In genomic region chr2:221574231-221574570, GRCh38 we compare ENCODE assay signal across 8 cellular contexts. TPM values are rescaled to one million over a fixed set of nuclear protein-coding genes. Genes with fewer than 3 reads are reported as not detected.
DNase-seq lines count a peak whose midpoint lies in the region; ATAC-seq lines count a peak whose summit lies in the region.

No MANE protein-coding gene starts in this region.

- H3K36me3 Mint-ChIP-seq in T-helper 1 cell treated with Interleukin-12 subunit alpha and Interleukin-12 subunit beta and Interleukin-4 antibody, amounts not matched to agents 30 μg/mL and 1 μg/mL, for 36 hours (ENCODE audit: low read depth): peaks cover 6% of the 10 kb centered on the region
- peaks cover 20% of the 10 kb centered on the region for H3K36me3 Mint-ChIP-seq in activated T-helper 17 cell treated with anti-CD3 and anti-CD28 coated beads, Interleukin-2, amount 50 U/mL, for 72 hours (ENCODE audit: low read depth)
- H3K36me3 Mint-ChIP-seq in immature natural killer cell: no peaks in the 10 kb centered on the region
- peaks cover 0 to 3% of the 10 kb centered on the region in 2 donors for H3K36me3 Mint-ChIP-seq in stimulated activated naive B cell treated with anti-CD40 and anti-IgM and Interleukin-4, amounts not matched to agents 10 μg/mL and 1 μg/mL and 100 μg/mL, for 72 hours

- peaks cover 62% of the 10 kb centered on the region for H3K27me3 Mint-ChIP-seq in T-helper 1 cell treated with Interleukin-12 subunit alpha and Interleukin-12 subunit beta and Interleukin-4 antibody, amounts not matched to agents 30 μg/mL and 1 μg/mL, for 36 hours (ENCODE audit: low read depth)
- H3K27me3 Mint-ChIP-seq in activated T-helper 17 cell treated with anti-CD3 and anti-CD28 coated beads, Interleukin-2, amount 50 U/mL, for 72 hours: peaks cover 42% of the 10 kb centered on the region
- peaks cover 19 to 46% (median 23%) of the 10 kb centered on the region in 3 donors for H3K27me3 Mint-ChIP-seq in immature natural killer cell (ENCODE audit: low read depth in 3 of 3)
- peaks cover 52 to 66% of the 10 kb centered on the region in 2 donors for H3K27me3 Mint-ChIP-seq in stimulated activated naive B cell treated with anti-CD40 and anti-IgM and Interleukin-4, amounts not matched to agents 10 μg/mL and 1 μg/mL and 100 μg/mL, for 72 hours

- peak overlapping the region; percentile 71 for H3K4me3 Mint-ChIP-seq in T-helper 1 cell treated with Interleukin-12 subunit alpha and Interleukin-12 subunit beta and Interleukin-4 antibody, amounts not matched to agents 30 μg/mL and 1 μg/mL, for 36 hours
- H3K4me3 Mint-ChIP-seq in activated T-helper 17 cell treated with anti-CD3 and anti-CD28 coated beads, Interleukin-2, amount 50 U/mL, for 72 hours: peak overlapping the region; percentile 97
- peak overlapping the region; percentile 73 to 93 (median 82) for H3K4me3 Mint-ChIP-seq in immature natural killer cell
- H3K4me3 Mint-ChIP-seq in stimulated activated naive B cell treated with anti-CD40 and anti-IgM and Interleukin-4, amounts not matched to agents 10 μg/mL and 1 μg/mL and 100 μg/mL, for 72 hours: peak overlapping the region; percentile 86 to 89

- no peak overlapping the region for H3K27ac Mint-ChIP-seq in T-helper 1 cell treated with Interleukin-12 subunit alpha and Interleukin-12 subunit beta and Interleukin-4 antibody, amounts not matched to agents 30 μg/mL and 1 μg/mL, for 36 hours
- H3K27ac Mint-ChIP-seq in activated T-helper 17 cell treated with anti-CD3 and anti-CD28 coated beads, Interleukin-2, amount 50 U/mL, for 72 hours: no peak overlapping the region
- H3K27ac Mint-ChIP-seq in immature natural killer cell: peak overlapping the region in 2 of 6 donors; percentile 22 to 70
- H3K27ac Mint-ChIP-seq in stimulated activated naive B cell treated with anti-CD40 and anti-IgM and Interleukin-4, amounts not matched to agents 10 μg/mL and 1 μg/mL and 100 μg/mL, for 72 hours: peak overlapping the region; percentile 49

- H3K4me1 Mint-ChIP-seq in T-helper 1 cell treated with Interleukin-12 subunit alpha and Interleukin-12 subunit beta and Interleukin-4 antibody, amounts not matched to agents 30 μg/mL and 1 μg/mL, for 36 hours (ENCODE audit: low read depth): peaks cover 24% of the 10 kb centered on the region
- H3K4me1 Mint-ChIP-seq in activated T-helper 17 cell treated with anti-CD3 and anti-CD28 coated beads, Interleukin-2, amount 50 U/mL, for 72 hours: peaks cover 22% of the 10 kb centered on the region
- peaks cover 28 to 33% of the 10 kb centered on the region in 2 donors for H3K4me1 Mint-ChIP-seq in immature natural killer cell
- peaks cover 28 to 48% of the 10 kb centered on the region in 2 donors for H3K4me1 Mint-ChIP-seq in stimulated activated naive B cell treated with anti-CD40 and anti-IgM and Interleukin-4, amounts not matched to agents 10 μg/mL and 1 μg/mL and 100 μg/mL, for 72 hours

- ATAC-seq in activated T-helper 17 cell treated with anti-CD3 and anti-CD28 coated beads, Interleukin-2, amount 50 U/mL, for 72 hours (replicated peaks): no peak
- no peak for ATAC-seq in stimulated activated naive B cell treated with anti-CD40 and anti-IgM and Interleukin-4, amounts not matched to agents 10 μg/mL and 1 μg/mL and 100 μg/mL, for 72 hours (replicated peaks)
- ATAC-seq in GM19395 (IDR thresholded peaks at IDR 0.05; ENCODE audit: unreplicated experiment): no peak

- DNase-seq in T-helper 1 cell (no peak), immature natural killer cell (no peak), AG20443 (ENCODE audit: low spot score) (no peak)
- no peak for DNase-seq in stimulated activated naive B cell treated with anti-CD40 and anti-IgM and Interleukin-4, amounts not matched to agents 10 μg/mL and 1 μg/mL and 100 μg/mL, for 72 hours
- DNase-seq in stimulated activated CD4-positive, alpha-beta T cell treated with anti-CD3 and anti-CD28 coated beads, Interleukin-4, amount 100 ng/mL, for 24 hours: no peak

- no peaks in the 10 kb centered on the region for H3K9me3 Mint-ChIP-seq in T-helper 1 cell treated with Interleukin-12 subunit alpha and Interleukin-12 subunit beta and Interleukin-4 antibody, amounts not matched to agents 30 μg/mL and 1 μg/mL, for 36 hours
- H3K9me3 Mint-ChIP-seq in activated T-helper 17 cell treated with anti-CD3 and anti-CD28 coated beads, Interleukin-2, amount 50 U/mL, for 72 hours: no peaks in the 10 kb centered on the region
- H3K9me3 Mint-ChIP-seq in immature natural killer cell: no peaks in the 10 kb centered on the region
- H3K9me3 Mint-ChIP-seq in stimulated activated naive B cell treated with anti-CD40 and anti-IgM and Interleukin-4, amounts not matched to agents 10 μg/mL and 1 μg/mL and 100 μg/mL, for 72 hours: no peaks in the 10 kb centered on the region

RNA-seq across cellular contexts. Expression of gene EPHA4, which starts 2.1 kb away (rescaled TPM):
- total RNA-seq in activated T-helper 17 cell treated with anti-CD3 and anti-CD28 coated beads, Interleukin-2, amount 50 U/mL, for 72 hours: 10 to 100 TPM in 1 of 2 donors, 1 to 10 TPM in 1; 8.0 to 13.8 TPM
- polyA plus RNA-seq in immature natural killer cell: 10 to 100 TPM in 2 of 3 donors, 1 to 10 TPM in 1; 6.7 to 18.0 (median 14.2) TPM
